ENCODE assay signal across 23 cellular contexts in genomic region chr18:55912071-55912470, GRCh38.
"Had no signal": no experiment of that assay in that cellular context is flagged by ENCODE, and none has a peak within 500 bp of the region (broad histone marks: within the 10 kb centered on the region; RNA-seq: fewer than 3 reads in every experiment).

No MANE protein-coding gene starts in this region.

- H3K9me3 ChIP-seq: gastroesophageal sphincter, pancreas, suprapubic skin, tibial artery, upper lobe of left lung, uterus had no signal

- H3K4me3 ChIP-seq: dorsolateral prefrontal cortex, gastroesophageal sphincter, lung, neural progenitor cell, pancreas, suprapubic skin, tibial artery, upper lobe of left lung, uterus had no signal

- H3K4me1 ChIP-seq: pancreas, upper lobe of left lung, uterus had no signal

- H3K27ac ChIP-seq: gastroesophageal sphincter, neural progenitor cell, pancreas, suprapubic skin, tibial artery, upper lobe of left lung, uterus had no signal

- H3K36me3 ChIP-seq: gastroesophageal sphincter, neural progenitor cell, pancreas, suprapubic skin, tibial artery, upper lobe of left lung, uterus had no signal

- DNase-seq: cortex of kidney; dorsolateral prefrontal cortex; effector CD8-positive, alpha-beta T cell; glutamatergic neuron; immature natural killer cell; kidney; left cardiac atrium; left ventricle myocardium superior; mesenchymal stem cell; midbrain; occipital lobe; pancreas; right cardiac atrium; small intestine; stimulated activated CD4-positive, alpha-beta T cell treated with anti-CD3 and anti-CD28 coated beads, Interleukin-2, amount 100 ng/mL, for 48 hours; stimulated activated naive CD8-positive, alpha-beta T cell treated with anti-CD3 and anti-CD28 coated beads, Interleukin-15, Interleukin-2, amounts not matched to agents 100 U/mL and 50 U/mL, for 24 hours; tibial artery; upper lobe of left lung; uterus had no signal

- H3K27me3 ChIP-seq: dorsolateral prefrontal cortex, gastroesophageal sphincter, neural progenitor cell, pancreas, suprapubic skin, tibial artery, upper lobe of left lung, uterus had no signal
